1 cellular context compared by ENCODE assay signal in the genomic region with DNA sequence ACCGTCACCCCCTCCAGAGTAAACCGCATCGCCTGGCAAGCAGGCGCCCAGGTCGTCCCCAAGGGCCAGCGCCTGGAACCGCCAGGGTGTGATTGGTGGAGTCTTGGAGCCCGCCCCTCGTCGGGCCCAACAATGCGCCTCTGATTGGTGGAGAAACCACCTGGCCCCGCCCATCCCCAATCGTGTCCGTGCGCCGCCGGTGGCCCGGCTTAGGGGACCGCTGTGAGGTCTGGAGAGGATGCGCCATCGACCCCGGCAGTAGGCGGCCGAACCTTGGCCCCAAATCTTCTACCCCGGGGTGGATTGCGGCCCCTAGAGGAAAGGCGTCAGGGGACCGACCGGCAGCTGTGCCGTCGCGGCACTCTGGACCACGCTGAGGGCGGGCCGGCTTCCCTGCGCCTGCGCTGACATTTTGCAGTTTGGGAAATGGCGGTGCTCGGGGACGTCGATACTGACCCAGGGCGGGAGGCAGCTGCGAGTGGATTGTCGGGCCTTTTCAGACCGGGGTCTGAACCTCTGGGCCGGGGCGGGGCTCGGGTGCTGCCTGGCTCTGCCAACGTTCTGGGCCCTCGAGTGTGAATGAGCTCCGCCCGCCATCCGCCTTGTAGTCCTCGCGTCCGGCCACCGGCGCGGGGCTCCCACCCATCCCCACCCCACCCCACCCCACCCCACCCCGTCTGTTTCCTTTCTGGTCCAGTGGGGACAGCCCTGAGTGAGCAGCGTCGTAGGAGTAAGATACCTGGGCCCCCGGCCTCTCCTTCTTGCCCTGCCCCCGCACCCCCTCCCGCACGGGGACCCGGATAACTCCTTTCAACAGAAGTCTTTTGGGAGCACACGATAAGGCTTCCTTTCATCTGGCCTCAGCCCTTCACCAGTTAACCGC.
TF ChIP-seq lines count a peak whose summit lies in the region.

No MANE protein-coding gene starts in this region.

TF ChIP-seq in K562, 482 proteins besides CTCF, POLR2A, EP300 and RAD21 (continued from another document and continues in another):
- peak; percentile 41; the same call in 1 of the 2 replicates for TF ChIP-seq ZNF395 (CRISPR knock-in tag; IDR thresholded peaks at IDR 0.05)
- TF ChIP-seq SAFB2 (IDR thresholded peaks at IDR 0.05; ENCODE audit: borderline replicate concordance, low read depth, low read length, severe bottlenecking), result no peak
- TF ChIP-seq ELF4 (CRISPR knock-in tag; IDR thresholded peaks at IDR 0.05), result no peak; the same call in 1 of the 2 replicates
- TF ChIP-seq CSDE1 (IDR thresholded peaks at IDR 0.05), result no peak
- TF ChIP-seq EHMT2 (IDR thresholded peaks at IDR 0.05), result no peak
- no peak; a peak in 1 of 4 replicates for TF ChIP-seq SRF (CRISPR knock-in tag; IDR thresholded peaks at IDR 0.05)
- TF ChIP-seq, protein P1, sequence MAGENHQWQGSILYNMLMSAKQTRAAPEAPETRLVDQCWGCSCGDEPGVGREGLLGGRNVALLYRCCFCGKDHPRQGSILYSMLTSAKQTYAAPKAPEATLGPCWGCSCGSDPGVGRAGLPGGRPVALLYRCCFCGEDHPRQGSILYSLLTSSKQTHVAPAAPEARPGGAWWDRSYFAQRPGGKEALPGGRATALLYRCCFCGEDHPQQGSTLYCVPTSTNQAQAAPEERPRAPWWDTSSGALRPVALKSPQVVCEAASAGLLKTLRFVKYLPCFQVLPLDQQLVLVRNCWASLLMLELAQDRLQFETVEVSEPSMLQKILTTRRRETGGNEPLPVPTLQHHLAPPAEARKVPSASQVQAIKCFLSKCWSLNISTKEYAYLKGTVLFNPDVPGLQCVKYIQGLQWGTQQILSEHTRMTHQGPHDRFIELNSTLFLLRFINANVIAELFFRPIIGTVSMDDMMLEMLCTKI (IDR thresholded peaks at IDR 0.05; ENCODE audit: partially characterized antibody), result no peak
- TF ChIP-seq SIRT6 (IDR thresholded peaks at IDR 0.05; ENCODE audit: low read depth, low read length), result no peak
- no peak for TF ChIP-seq NFXL1 (CRISPR knock-in tag; IDR thresholded peaks at IDR 0.05)
- no peak for TF ChIP-seq ZNF436 (CRISPR knock-in tag; IDR thresholded peaks at IDR 0.05)
- TF ChIP-seq, protein P2, sequence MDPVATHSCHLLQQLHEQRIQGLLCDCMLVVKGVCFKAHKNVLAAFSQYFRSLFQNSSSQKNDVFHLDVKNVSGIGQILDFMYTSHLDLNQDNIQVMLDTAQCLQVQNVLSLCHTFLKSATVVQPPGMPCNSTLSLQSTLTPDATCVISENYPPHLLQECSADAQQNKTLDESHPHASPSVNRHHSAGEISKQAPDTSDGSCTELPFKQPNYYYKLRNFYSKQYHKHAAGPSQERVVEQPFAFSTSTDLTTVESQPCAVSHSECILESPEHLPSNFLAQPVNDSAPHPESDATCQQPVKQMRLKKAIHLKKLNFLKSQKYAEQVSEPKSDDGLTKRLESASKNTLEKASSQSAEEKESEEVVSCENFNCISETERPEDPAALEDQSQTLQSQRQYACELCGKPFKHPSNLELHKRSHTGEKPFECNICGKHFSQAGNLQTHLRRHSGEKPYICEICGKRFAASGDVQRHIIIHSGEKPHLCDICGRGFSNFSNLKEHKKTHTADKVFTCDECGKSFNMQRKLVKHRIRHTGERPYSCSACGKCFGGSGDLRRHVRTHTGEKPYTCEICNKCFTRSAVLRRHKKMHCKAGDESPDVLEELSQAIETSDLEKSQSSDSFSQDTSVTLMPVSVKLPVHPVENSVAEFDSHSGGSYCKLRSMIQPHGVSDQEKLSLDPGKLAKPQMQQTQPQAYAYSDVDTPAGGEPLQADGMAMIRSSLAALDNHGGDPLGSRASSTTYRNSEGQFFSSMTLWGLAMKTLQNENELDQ (CRISPR knock-in tag; IDR thresholded peaks at IDR 0.05; ENCODE audit: borderline replicate concordance), result no peak
- no peak for TF ChIP-seq PHTF2 (CRISPR knock-in tag; IDR thresholded peaks at IDR 0.05)
- peak; percentile 79 for TF ChIP-seq ZBTB9 (CRISPR knock-in tag; IDR thresholded peaks at IDR 0.05)
- peak; percentile 87 for TF ChIP-seq CXXC5 (CRISPR knock-in tag; IDR thresholded peaks at IDR 0.05)
- TF ChIP-seq, protein P3, sequence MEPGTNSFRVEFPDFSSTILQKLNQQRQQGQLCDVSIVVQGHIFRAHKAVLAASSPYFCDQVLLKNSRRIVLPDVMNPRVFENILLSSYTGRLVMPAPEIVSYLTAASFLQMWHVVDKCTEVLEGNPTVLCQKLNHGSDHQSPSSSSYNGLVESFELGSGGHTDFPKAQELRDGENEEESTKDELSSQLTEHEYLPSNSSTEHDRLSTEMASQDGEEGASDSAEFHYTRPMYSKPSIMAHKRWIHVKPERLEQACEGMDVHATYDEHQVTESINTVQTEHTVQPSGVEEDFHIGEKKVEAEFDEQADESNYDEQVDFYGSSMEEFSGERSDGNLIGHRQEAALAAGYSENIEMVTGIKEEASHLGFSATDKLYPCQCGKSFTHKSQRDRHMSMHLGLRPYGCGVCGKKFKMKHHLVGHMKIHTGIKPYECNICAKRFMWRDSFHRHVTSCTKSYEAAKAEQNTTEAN (CRISPR knock-in tag; IDR thresholded peaks at IDR 0.05), result no peak
- no peak for TF ChIP-seq RFX1 (IDR thresholded peaks at IDR 0.05)
- TF ChIP-seq WHSC1 (IDR thresholded peaks at IDR 0.05; ENCODE audit: low read length), result no peak
- no peak for TF ChIP-seq CBX5 (IDR thresholded peaks at IDR 0.05; ENCODE audit: borderline replicate concordance, low read depth)
- peak in 1 of 2 experiments; percentile 28; a peak in 2 of 4 replicates for TF ChIP-seq NONO (IDR thresholded peaks at IDR 0.05; ENCODE audit: low read depth in 2 of 2, low read length in 1 of 2)
- no peak for TF ChIP-seq ZNF717 (CRISPR knock-in tag; IDR thresholded peaks at IDR 0.05)
- peak; percentile 56 for TF ChIP-seq TBP (optimal IDR thresholded peaks at IDR 0.05; ENCODE audit: low read depth, low read length)
- TF ChIP-seq FOXP4 (CRISPR knock-in tag; IDR thresholded peaks at IDR 0.05; ENCODE audit: borderline replicate concordance), result 0 out of 2 replicates have a peak, but pooled peaks have one; percentile 6
- TF ChIP-seq ZNF12 (CRISPR knock-in tag; IDR thresholded peaks at IDR 0.05), result no peak
- no peak for TF ChIP-seq SNRNP70 (optimal IDR thresholded peaks at IDR 0.05; ENCODE audit: low read depth, low read length)
- peak; percentile 87 for TF ChIP-seq NFRKB (IDR thresholded peaks at IDR 0.05; ENCODE audit: low read depth)
- TF ChIP-seq SRSF9 (IDR thresholded peaks at IDR 0.05; ENCODE audit: borderline replicate concordance, low read depth, low read length), result no peak
- no peak for TF ChIP-seq SNIP1 (IDR thresholded peaks at IDR 0.05; ENCODE audit: low read depth)
- TF ChIP-seq BRCA1 (IDR thresholded peaks at IDR 0.05), result no peak
- TF ChIP-seq BRCA1 (CRISPR knock-in tag; IDR thresholded peaks at IDR 0.05), result no peak
- peak; percentile 77 for TF ChIP-seq ATF7 (IDR thresholded peaks at IDR 0.05)
- TF ChIP-seq PHB2 (IDR thresholded peaks at IDR 0.05; ENCODE audit: low read depth), result no peak; the same call in 1 of the 2 replicates
- no peak for TF ChIP-seq THRA (IDR thresholded peaks at IDR 0.05)
- peak in 1 of 2 experiments; percentile 55; a peak in 2 of 4 replicates for TF ChIP-seq HDAC1 (IDR thresholded peaks at IDR 0.05)
- no peak for TF ChIP-seq ZNF347 (CRISPR knock-in tag; IDR thresholded peaks at IDR 0.05; ENCODE audit: low read depth)
- peak; percentile 64; the same call in 1 of the 2 replicates for TF ChIP-seq SMAD4 (CRISPR knock-in tag; conservative IDR thresholded peaks at IDR 0.05)
- no peak for TF ChIP-seq PURB (CRISPR knock-in tag; IDR thresholded peaks at IDR 0.05; ENCODE audit: low read depth)
- TF ChIP-seq BRD4 (IDR thresholded peaks at IDR 0.05), result no peak
- TF ChIP-seq TAF7 (tag; IDR thresholded peaks at IDR 0.05), result peak; percentile 88
- peak; percentile 38 to 50; a peak in 2 of 4 replicates for TF ChIP-seq KDM1A (IDR thresholded peaks at IDR 0.05)
- peak; percentile 75; the same call in 1 of the 2 replicates for TF ChIP-seq ZBTB1 (CRISPR knock-in tag; IDR thresholded peaks at IDR 0.05; ENCODE audit: borderline replicate concordance, low read depth)
- TF ChIP-seq TCF7L2 (IDR thresholded peaks at IDR 0.05; ENCODE audit: low read depth, low read length), result no peak
- TF ChIP-seq TFE3 (CRISPR knock-in tag; IDR thresholded peaks at IDR 0.05), result no peak
- no peak; the same call in 1 of the 2 replicates for TF ChIP-seq ZNF253 (CRISPR knock-in tag; conservative IDR thresholded peaks at IDR 0.05)
- TF ChIP-seq ZNF696 (CRISPR knock-in tag; conservative IDR thresholded peaks at IDR 0.05), result no peak
- TF ChIP-seq NFE2 (IDR thresholded peaks at IDR 0.05; ENCODE audit: low read depth), result no peak
- peak; percentile 86 for TF ChIP-seq MBD2 (IDR thresholded peaks at IDR 0.05; ENCODE audit: borderline replicate concordance, low read depth)
- TF ChIP-seq E4F1 (CRISPR knock-in tag; IDR thresholded peaks at IDR 0.05; ENCODE audit: borderline replicate concordance), result no peak
